8 cellular contexts compared by ENCODE assay signal in the genomic region with DNA sequence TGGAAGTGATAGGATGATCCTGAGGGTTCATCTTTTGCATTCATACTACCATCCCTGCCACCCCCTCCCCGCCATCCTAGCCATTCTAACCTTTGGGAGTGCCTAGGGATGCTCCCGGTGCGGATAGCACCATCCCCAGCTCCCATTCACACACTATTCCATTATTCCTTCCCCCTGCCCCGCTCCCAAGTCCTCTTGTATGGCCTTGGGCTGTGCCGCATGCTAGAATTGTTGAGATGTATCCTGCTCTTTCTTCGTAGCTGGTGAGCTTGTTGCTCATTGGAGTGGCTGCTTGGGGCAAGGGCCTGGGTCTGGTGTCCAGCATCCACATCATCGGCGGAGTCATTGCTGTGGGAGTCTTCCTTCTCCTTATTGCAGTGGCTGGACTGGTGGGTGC. TPM values are rescaled to one million over a fixed set of nuclear protein-coding genes. Genes with fewer than 3 reads are reported as not detected.
DNase-seq lines count a peak whose midpoint lies in the region; ATAC-seq, FAIRE-seq and TF ChIP-seq lines count a peak whose summit lies in the region.

No MANE protein-coding gene starts in this region.

- intact Hi-C loops in endothelial cell of umbilical vein (cut with micrococcal nuclease): no loop called here

- DNase-seq in Peyer's patch: no peak
- no peak for DNase-seq in endothelial cell of umbilical vein (ENCODE audit: low read depth, low spot score)
- no peak for DNase-seq in stimulated activated CD4-positive, alpha-beta T cell treated with anti-CD3 and anti-CD28 coated beads, Interleukin-4, amount 100 ng/mL, for 4 hours
- DNase-seq in activated CD4-positive, alpha-beta T cell treated with anti-CD3 and anti-CD28 coated beads for 4 hours: no peak

- H3K27ac ChIP-seq in DOHH2 (ENCODE audit: low read depth, low read length): peak overlapping the region; percentile 56
- peak overlapping the region; percentile 85 to 95 (median 95) for H3K27ac ChIP-seq in Peyer's patch
- peak overlapping the region; percentile 68 for H3K27ac ChIP-seq in endothelial cell of umbilical vein (ENCODE audit: insufficient read depth, low read depth, low read length)
- peak overlapping the region; percentile 94 for H3K27ac ChIP-seq in neutrophil

- H3K36me3 ChIP-seq in DOHH2 (ENCODE audit: control insufficient read depth, low read length): peaks cover 52% of the 10 kb centered on the region
- peaks cover 0 to 33% (median 0%) of the 10 kb centered on the region in 3 donors for H3K36me3 ChIP-seq in Peyer's patch
- H3K36me3 ChIP-seq in endothelial cell of umbilical vein (ENCODE audit: control insufficient read depth in 2 of 2, extremely low read depth in 1 of 2, insufficient read depth in 2 of 2, low read length in 2 of 2): peaks cover 4 to 18% of the 10 kb centered on the region in 2 experiments
- no peaks in the 10 kb centered on the region for H3K36me3 ChIP-seq in neutrophil

- H3F3A ChIP-seq in DOHH2 (ENCODE audit: control insufficient read depth, insufficient read depth): peaks cover 29% of the 10 kb centered on the region

- H2AFZ ChIP-seq in endothelial cell of umbilical vein (ENCODE audit: low read depth, low read length): no peak overlapping the region

- ATAC-seq in GM19467 (IDR thresholded peaks at IDR 0.05; ENCODE audit: unreplicated experiment): no peak
- ATAC-seq in HG03354 (IDR thresholded peaks at IDR 0.05; ENCODE audit: poor library complexity, severe bottlenecking, unreplicated experiment): no peak

- H3K9me3 ChIP-seq in DOHH2 (ENCODE audit: control insufficient read depth, insufficient read depth, low read length) (no peaks in the 10 kb centered on the region), Peyer's patch (no peaks in the 10 kb centered on the region), endothelial cell of umbilical vein (replicated peaks; ENCODE audit: control insufficient read depth, insufficient read depth, low read length) (no peaks in the 10 kb centered on the region), neutrophil (no peaks in the 10 kb centered on the region)

- TF ChIP-seq POLR2A in Peyer's patch (IDR thresholded peaks at IDR 0.05) (no peak), endothelial cell of umbilical vein (IDR thresholded peaks at IDR 0.05; ENCODE audit: low read depth, low read length) (no peak)

- POLR2A ChIA-PET in endothelial cell of umbilical vein (lab: Charles Lee): interaction anchor here (1.2 kb wide), 1 partner anchor 27 kb away, joined by 4 read pairs; the partner anchor contains the start of genes EEF1AKMT3 and METTL1

- H4K20me1 ChIP-seq in DOHH2 (ENCODE audit: control insufficient read depth, insufficient read depth, low read depth, low read length) (no peaks in the 10 kb centered on the region), endothelial cell of umbilical vein (replicated peaks; ENCODE audit: control insufficient read depth, extremely low read depth, insufficient read depth, low read length) (no peaks in the 10 kb centered on the region)

- CTCF ChIA-PET in endothelial cell of umbilical vein (lab: Charles Lee): interaction anchor here (1.3 to 2.6 kb wide), 5 partner anchors 10 to 19 kb away, joined by 5 to 20 read pairs (median 5); no protein-coding TSS in a partner anchor

- H3K9me1 ChIP-seq in endothelial cell of umbilical vein (replicated peaks; ENCODE audit: control insufficient read depth, extremely low read depth, insufficient read depth, low read length): no peaks in the 10 kb centered on the region

- FAIRE-seq in endothelial cell of umbilical vein (lab: Jason Lieb, UNC): peak; percentile 31

- H3K9ac ChIP-seq in endothelial cell of umbilical vein (replicated peaks; ENCODE audit: extremely low read depth, insufficient read depth, low read length): peak overlapping the region; percentile 88

- H3K9me2 ChIP-seq in DOHH2 (replicated peaks; ENCODE audit: control insufficient read depth, low read length): no peaks in the 10 kb centered on the region

- H3K4me1 ChIP-seq in DOHH2 (ENCODE audit: control insufficient read depth, low read length) (peaks cover 55% of the 10 kb centered on the region), Peyer's patch (peaks cover 0 to 9% (median 6%) of the 10 kb centered on the region in 4 donors), endothelial cell of umbilical vein (ENCODE audit: control insufficient read depth, extremely low read depth, insufficient read depth, low read length) (peaks cover 10% of the 10 kb centered on the region), neutrophil (ENCODE audit: control insufficient read depth in 1 of 2, insufficient read depth in 1 of 2, low read depth in 1 of 2, low read length in 1 of 2) (peaks cover 47 to 52% of the 10 kb centered on the region in 2 experiments)

- H3K79me2 ChIP-seq in DOHH2 (ENCODE audit: control insufficient read depth, low read length) (peaks cover 41% of the 10 kb centered on the region), endothelial cell of umbilical vein (ENCODE audit: control insufficient read depth, insufficient read depth, low read length) (peaks cover 4% of the 10 kb centered on the region)

- BruUV-seq in endothelial cell of umbilical vein (replicated peaks; lab: Mats Ljungman, UMichigan): TSS peak; percentile 35

- dilution Hi-C loops in endothelial cell of umbilical vein (cut with MboI; ENCODE audit: extremely low pct_ligation_motif_present, low sequenced_read_pairs): no loop called here

- H3K4me3 ChIP-seq in DOHH2 (ENCODE audit: low read length) (peak overlapping the region; percentile 93), Peyer's patch (peak overlapping the region; percentile 62 to 85 (median 79)), endothelial cell of umbilical vein (replicated peaks in 1 of 3; ENCODE audit: insufficient read depth in 1 of 3, low read depth in 1 of 3, low read length in 3 of 3) (peak overlapping the region; percentile 44 to 88 (median 75)), neutrophil (ENCODE audit: low read depth in 1 of 2, low read length in 1 of 2) (peak overlapping the region; percentile 59 to 69)

- H3K4me2 ChIP-seq in DOHH2 (ENCODE audit: low read length): peak overlapping the region; percentile 77
- H3K4me2 ChIP-seq in endothelial cell of umbilical vein (ENCODE audit: insufficient read depth, low read length): peak overlapping the region; percentile 76

- H3K27me3 ChIP-seq in DOHH2 (ENCODE audit: control insufficient read depth, low read length) (no peaks in the 10 kb centered on the region), Peyer's patch (no peaks in the 10 kb centered on the region), endothelial cell of umbilical vein (ENCODE audit: control insufficient read depth in 2 of 2, insufficient read depth in 2 of 2, low read length in 2 of 2) (peaks cover 8 to 10% of the 10 kb centered on the region in 2 experiments), neutrophil (no peaks in the 10 kb centered on the region)

- TF ChIP-seq CTCF in DOHH2 (IDR thresholded peaks at IDR 0.05; ENCODE audit: low read depth, low read length, poor library complexity, severe bottlenecking) (no peak), Peyer's patch (IDR thresholded peaks at IDR 0.05) (no peak), endothelial cell of umbilical vein (IDR thresholded peaks at IDR 0.05; ENCODE audit: extremely low read depth in 1 of 2, insufficient read depth in 1 of 2, low read depth in 1 of 2, low read length in 2 of 2) (no peak), neutrophil (IDR thresholded peaks at IDR 0.05) (no peak)

RNA-seq across cellular contexts. Expression of gene TSPAN31, which starts 0.6 kb away (rescaled TPM):
- total RNA-seq in Peyer's patch (10 to 100 TPM; 45.7 to 65.7 (median 55.6) TPM), endothelial cell of umbilical vein (14.6 and 15.0 TPM in 2 replicates)
- 33.3 and 43.9 TPM in 2 replicates for polyA plus RNA-seq in endothelial cell of umbilical vein
- 19.8 and 19.9 TPM in 2 replicates for polyA plus RNA-seq in endothelial cell of umbilical vein (2011; cell fraction: cytosol; rRNA removed)
- 15.5 and 16.4 TPM in 2 replicates for polyA plus RNA-seq in endothelial cell of umbilical vein (2011; cell fraction: nucleus; rRNA removed)
- 25.7 and 27.8 TPM in 2 replicates for polyA plus RNA-seq in endothelial cell of umbilical vein (2012)
- 47.8 and 57.1 TPM in 2 replicates for polyA minus RNA-seq in endothelial cell of umbilical vein
- 5.5 TPM for polyA minus RNA-seq in endothelial cell of umbilical vein (2011; cell fraction: cytosol; rRNA and poly(A)+ RNA removed)
- polyA minus RNA-seq in endothelial cell of umbilical vein (2011; cell fraction: nucleus; rRNA and poly(A)+ RNA removed): 4.4 and 12.2 TPM in 2 replicates

RNA-seq across cellular contexts. Expression of gene CDK4, which starts 6.6 kb away (rescaled TPM):
- 10 to 100 TPM; 14.7 to 97.4 (median 28.8) TPM for total RNA-seq in Peyer's patch
- 156 and 171 TPM in 2 replicates for total RNA-seq in endothelial cell of umbilical vein
- polyA plus RNA-seq in endothelial cell of umbilical vein: 300 and 332 TPM in 2 replicates
- 337 and 366 TPM in 2 replicates for polyA plus RNA-seq in endothelial cell of umbilical vein (2011; cell fraction: cytosol; rRNA removed)
- polyA plus RNA-seq in endothelial cell of umbilical vein (2011; cell fraction: nucleus; rRNA removed): 173 and 189 TPM in 2 replicates
- polyA plus RNA-seq in endothelial cell of umbilical vein (2012): 197 and 206 TPM in 2 replicates
- 184 and 194 TPM in 2 replicates for polyA minus RNA-seq in endothelial cell of umbilical vein
- 130 TPM for polyA minus RNA-seq in endothelial cell of umbilical vein (2011; cell fraction: cytosol; rRNA and poly(A)+ RNA removed)
- polyA minus RNA-seq in endothelial cell of umbilical vein (2011; cell fraction: nucleus; rRNA and poly(A)+ RNA removed): 54.8 and 62.4 TPM in 2 replicates

RNA-seq across cellular contexts. Expression of gene AGAP2, which starts 6.9 kb away (rescaled TPM):
- total RNA-seq in Peyer's patch (1 to 10 TPM; 2.5 to 9.1 (median 3.1) TPM), endothelial cell of umbilical vein (0.05 and 0.24 TPM in 2 replicates)
- 0.04 and 0.05 TPM in 2 replicates for polyA plus RNA-seq in endothelial cell of umbilical vein
- polyA plus RNA-seq in endothelial cell of umbilical vein (2011; cell fraction: cytosol; rRNA removed): 0.04 and 0.08 TPM in 2 replicates
- polyA plus RNA-seq in endothelial cell of umbilical vein (2011; cell fraction: nucleus; rRNA removed): 0.05 and 0.10 TPM in 2 replicates
- 0.14 and 0.20 TPM in 2 replicates for polyA plus RNA-seq in endothelial cell of umbilical vein (2012)
- 0.04 TPM in 1 of 2 replicates, not detected in the other for polyA minus RNA-seq in endothelial cell of umbilical vein
- not detected for polyA minus RNA-seq in endothelial cell of umbilical vein (2011; cell fraction: cytosol; rRNA and poly(A)+ RNA removed)
- polyA minus RNA-seq in endothelial cell of umbilical vein (2011; cell fraction: nucleus; rRNA and poly(A)+ RNA removed): 0.14 and 0.63 TPM in 2 replicates

RNA-seq across cellular contexts. Expression of gene MARCHF9, which starts 9.4 kb away (rescaled TPM):
- 10 to 100 TPM in 2 of 4 donors, 1 to 10 TPM in 2; 7.4 to 17.2 (median 10.6) TPM for total RNA-seq in Peyer's patch
- total RNA-seq in endothelial cell of umbilical vein: 3.0 and 4.6 TPM in 2 replicates
- polyA plus RNA-seq in endothelial cell of umbilical vein: 4.8 and 5.8 TPM in 2 replicates
- polyA plus RNA-seq in endothelial cell of umbilical vein (2011; cell fraction: cytosol; rRNA removed): 1.6 and 3.7 TPM in 2 replicates
- 4.8 and 5.4 TPM in 2 replicates for polyA plus RNA-seq in endothelial cell of umbilical vein (2011; cell fraction: nucleus; rRNA removed)
- polyA plus RNA-seq in endothelial cell of umbilical vein (2012): 3.2 and 4.0 TPM in 2 replicates
- 2.8 and 4.2 TPM in 2 replicates for polyA minus RNA-seq in endothelial cell of umbilical vein
- polyA minus RNA-seq in endothelial cell of umbilical vein (2011; cell fraction: cytosol; rRNA and poly(A)+ RNA removed): 7.7 TPM
- 0.72 and 1.2 TPM in 2 replicates for polyA minus RNA-seq in endothelial cell of umbilical vein (2011; cell fraction: nucleus; rRNA and poly(A)+ RNA removed)

RNA-seq across cellular contexts. Expression of gene CYP27B1, which starts 21.4 kb away (rescaled TPM):
- total RNA-seq in Peyer's patch (1 to 10 TPM in 1 of 4 donors, not detected in 3; 1.7 TPM), endothelial cell of umbilical vein (2.4 and 2.7 TPM in 2 replicates)
- polyA plus RNA-seq in endothelial cell of umbilical vein: 0.62 TPM in 2 replicates
- 0.19 and 0.61 TPM in 2 replicates for polyA plus RNA-seq in endothelial cell of umbilical vein (2011; cell fraction: cytosol; rRNA removed)
- polyA plus RNA-seq in endothelial cell of umbilical vein (2011; cell fraction: nucleus; rRNA removed): 7.3 and 7.9 TPM in 2 replicates
- 0.74 and 0.86 TPM in 2 replicates for polyA plus RNA-seq in endothelial cell of umbilical vein (2012)
- 0.87 and 1.2 TPM in 2 replicates for polyA minus RNA-seq in endothelial cell of umbilical vein
- polyA minus RNA-seq in endothelial cell of umbilical vein (2011; cell fraction: cytosol; rRNA and poly(A)+ RNA removed): 7.6 TPM
- 3.3 and 3.8 TPM in 2 replicates for polyA minus RNA-seq in endothelial cell of umbilical vein (2011; cell fraction: nucleus; rRNA and poly(A)+ RNA removed)
